Comparison of ENCODE assay signal across 1 cellular context in genomic region chr11:67283490-67283963, GRCh38.
TF ChIP-seq lines count a peak whose summit lies in the region.

No MANE protein-coding gene starts in this region.

TF ChIP-seq in GM23338, 12 proteins besides CTCF, POLR2A, EP300 and RAD21 (continued from another document):
- TF ChIP-seq ZNF462 (CRISPR knock-in tag; IDR thresholded peaks at IDR 0.05) (no peak), CREB1 (CRISPR knock-in tag; IDR thresholded peaks at IDR 0.05; ENCODE audit: low read depth) (no peak), ZNF331 (CRISPR knock-in tag; IDR thresholded peaks at IDR 0.05; ENCODE audit: low read depth) (no peak), ETS1 (IDR thresholded peaks at IDR 0.05) (no peak), JUNB (IDR thresholded peaks at IDR 0.05; ENCODE audit: unreplicated experiment) (no peak), STAT1 (IDR thresholded peaks at IDR 0.05; ENCODE audit: unreplicated experiment) (no peak)
- TF ChIP-seq, protein P1, sequence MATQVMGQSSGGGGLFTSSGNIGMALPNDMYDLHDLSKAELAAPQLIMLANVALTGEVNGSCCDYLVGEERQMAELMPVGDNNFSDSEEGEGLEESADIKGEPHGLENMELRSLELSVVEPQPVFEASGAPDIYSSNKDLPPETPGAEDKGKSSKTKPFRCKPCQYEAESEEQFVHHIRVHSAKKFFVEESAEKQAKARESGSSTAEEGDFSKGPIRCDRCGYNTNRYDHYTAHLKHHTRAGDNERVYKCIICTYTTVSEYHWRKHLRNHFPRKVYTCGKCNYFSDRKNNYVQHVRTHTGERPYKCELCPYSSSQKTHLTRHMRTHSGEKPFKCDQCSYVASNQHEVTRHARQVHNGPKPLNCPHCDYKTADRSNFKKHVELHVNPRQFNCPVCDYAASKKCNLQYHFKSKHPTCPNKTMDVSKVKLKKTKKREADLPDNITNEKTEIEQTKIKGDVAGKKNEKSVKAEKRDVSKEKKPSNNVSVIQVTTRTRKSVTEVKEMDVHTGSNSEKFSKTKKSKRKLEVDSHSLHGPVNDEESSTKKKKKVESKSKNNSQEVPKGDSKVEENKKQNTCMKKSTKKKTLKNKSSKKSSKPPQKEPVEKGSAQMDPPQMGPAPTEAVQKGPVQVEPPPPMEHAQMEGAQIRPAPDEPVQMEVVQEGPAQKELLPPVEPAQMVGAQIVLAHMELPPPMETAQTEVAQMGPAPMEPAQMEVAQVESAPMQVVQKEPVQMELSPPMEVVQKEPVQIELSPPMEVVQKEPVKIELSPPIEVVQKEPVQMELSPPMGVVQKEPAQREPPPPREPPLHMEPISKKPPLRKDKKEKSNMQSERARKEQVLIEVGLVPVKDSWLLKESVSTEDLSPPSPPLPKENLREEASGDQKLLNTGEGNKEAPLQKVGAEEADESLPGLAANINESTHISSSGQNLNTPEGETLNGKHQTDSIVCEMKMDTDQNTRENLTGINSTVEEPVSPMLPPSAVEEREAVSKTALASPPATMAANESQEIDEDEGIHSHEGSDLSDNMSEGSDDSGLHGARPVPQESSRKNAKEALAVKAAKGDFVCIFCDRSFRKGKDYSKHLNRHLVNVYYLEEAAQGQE (IDR thresholded peaks at IDR 0.05; ENCODE audit: unreplicated experiment): no peak
